In the genomic region with DNA sequence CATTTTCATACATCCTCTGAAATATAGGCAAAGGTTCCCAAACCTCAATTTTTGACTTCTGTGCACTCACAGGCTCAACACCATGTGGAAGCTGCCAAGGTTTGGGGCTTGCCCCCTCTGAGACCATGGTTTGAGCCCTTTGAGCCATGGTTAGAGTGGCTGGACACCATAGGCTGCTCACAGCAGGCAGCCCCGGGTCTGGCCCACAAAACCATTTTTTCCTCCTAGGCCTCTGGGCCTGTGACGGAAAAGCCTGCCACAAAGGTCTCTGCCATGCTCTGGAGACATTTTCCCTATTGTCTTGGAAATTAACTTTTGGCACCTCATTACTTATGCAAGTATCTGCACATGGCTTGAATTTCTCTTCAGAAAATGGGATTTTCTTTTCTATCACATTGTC, we compare ENCODE assay signal across 28 cellular contexts.
"Had no signal": no experiment of that assay in that cellular context is flagged by ENCODE, and none has a peak within 500 bp of the region (broad histone marks: within the 10 kb centered on the region; RNA-seq: fewer than 3 reads in every experiment).

No MANE protein-coding gene starts in this region.

- H3K36me3 ChIP-seq: colonic mucosa, esophagus muscularis mucosa, esophagus squamous epithelium, gastrocnemius medialis, gastroesophageal sphincter, heart left ventricle, heart right ventricle had no signal

- ATAC-seq: effector memory CD8-positive, alpha-beta T cell; esophagus mucosa; foreskin keratinocyte; gastrocnemius medialis; gastroesophageal sphincter; heart left ventricle; heart right ventricle had no signal

- H3K27ac ChIP-seq: colonic mucosa, coronary artery, dorsolateral prefrontal cortex, epithelial cell of prostate, esophagus muscularis mucosa, esophagus squamous epithelium, foreskin keratinocyte, gastrocnemius medialis, gastroesophageal sphincter, heart left ventricle, heart right ventricle had no signal

- H3K27me3 ChIP-seq: colonic mucosa, dorsolateral prefrontal cortex, esophagus muscularis mucosa, esophagus squamous epithelium, foreskin keratinocyte, gastrocnemius medialis, gastroesophageal sphincter, heart left ventricle, heart right ventricle had no signal

- FAIRE-seq: colon, endometrium, endothelial cell of umbilical vein, frontal cortex had no signal

- H3K4me1 ChIP-seq: colonic mucosa, esophagus muscularis mucosa, esophagus squamous epithelium, foreskin keratinocyte, gastrocnemius medialis, gastroesophageal sphincter, heart left ventricle, heart right ventricle had no signal

- H3K9me3 ChIP-seq: colonic mucosa, esophagus muscularis mucosa, gastrocnemius medialis had no signal

- DNase-seq: colonic mucosa; cortex of kidney; dermis blood vessel endothelial cell; dorsolateral prefrontal cortex; effector CD4-positive, alpha-beta T cell; effector CD8-positive, alpha-beta T cell; effector memory CD4-positive, alpha-beta T cell; effector memory CD8-positive, alpha-beta T cell; endodermal cell; erythroblast; esophagus squamous epithelium; foreskin fibroblast; foreskin keratinocyte; foreskin melanocyte; gastrocnemius medialis; glutamatergic neuron; head of caudate nucleus; heart left ventricle; heart right ventricle had no signal

- H3K4me3 ChIP-seq: colonic mucosa, coronary artery, dorsolateral prefrontal cortex, esophagus muscularis mucosa, esophagus squamous epithelium, gastrocnemius medialis, gastroesophageal sphincter, heart left ventricle, heart right ventricle had no signal
